ENCODE assay signal across 2 cellular contexts in the genomic region with DNA sequence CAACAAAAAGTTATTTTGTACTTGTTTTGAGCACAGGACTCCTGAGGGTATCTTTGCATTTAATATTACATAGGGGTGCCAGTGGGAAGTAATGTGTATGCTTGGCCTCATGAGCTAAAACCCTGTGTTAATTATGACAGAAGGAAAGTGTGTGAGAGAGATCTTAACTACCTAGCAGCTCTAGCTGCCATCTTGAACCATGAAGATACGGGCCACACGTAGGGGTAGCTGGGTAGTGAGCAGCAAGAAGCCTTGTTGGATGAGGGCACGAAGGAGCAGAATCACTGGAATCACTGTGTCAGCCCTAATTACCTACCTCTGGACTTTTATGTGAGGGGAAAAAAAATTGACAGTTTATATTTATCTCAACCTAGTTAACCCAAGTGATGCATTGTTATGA.
TF ChIP-seq lines count a peak whose summit lies in the region.

No MANE protein-coding gene starts in this region.

TF ChIP-seq in K562, 482 proteins besides CTCF, POLR2A, EP300 and RAD21:
- TF ChIP-seq, protein P1, sequence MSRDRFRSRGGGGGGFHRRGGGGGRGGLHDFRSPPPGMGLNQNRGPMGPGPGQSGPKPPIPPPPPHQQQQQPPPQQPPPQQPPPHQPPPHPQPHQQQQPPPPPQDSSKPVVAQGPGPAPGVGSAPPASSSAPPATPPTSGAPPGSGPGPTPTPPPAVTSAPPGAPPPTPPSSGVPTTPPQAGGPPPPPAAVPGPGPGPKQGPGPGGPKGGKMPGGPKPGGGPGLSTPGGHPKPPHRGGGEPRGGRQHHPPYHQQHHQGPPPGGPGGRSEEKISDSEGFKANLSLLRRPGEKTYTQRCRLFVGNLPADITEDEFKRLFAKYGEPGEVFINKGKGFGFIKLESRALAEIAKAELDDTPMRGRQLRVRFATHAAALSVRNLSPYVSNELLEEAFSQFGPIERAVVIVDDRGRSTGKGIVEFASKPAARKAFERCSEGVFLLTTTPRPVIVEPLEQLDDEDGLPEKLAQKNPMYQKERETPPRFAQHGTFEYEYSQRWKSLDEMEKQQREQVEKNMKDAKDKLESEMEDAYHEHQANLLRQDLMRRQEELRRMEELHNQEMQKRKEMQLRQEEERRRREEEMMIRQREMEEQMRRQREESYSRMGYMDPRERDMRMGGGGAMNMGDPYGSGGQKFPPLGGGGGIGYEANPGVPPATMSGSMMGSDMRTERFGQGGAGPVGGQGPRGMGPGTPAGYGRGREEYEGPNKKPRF (IDR thresholded peaks at IDR 0.05; ENCODE audit: low read depth, low read length) = no peak
- TF ChIP-seq PCBP2 (IDR thresholded peaks at IDR 0.05; ENCODE audit: low read depth, low read length, poor library complexity, severe bottlenecking) (no peak), PURB (CRISPR knock-in tag; IDR thresholded peaks at IDR 0.05; ENCODE audit: low read depth) (no peak), ZNF3 (CRISPR knock-in tag; IDR thresholded peaks at IDR 0.05) (no peak)
- TF ChIP-seq, protein P2, sequence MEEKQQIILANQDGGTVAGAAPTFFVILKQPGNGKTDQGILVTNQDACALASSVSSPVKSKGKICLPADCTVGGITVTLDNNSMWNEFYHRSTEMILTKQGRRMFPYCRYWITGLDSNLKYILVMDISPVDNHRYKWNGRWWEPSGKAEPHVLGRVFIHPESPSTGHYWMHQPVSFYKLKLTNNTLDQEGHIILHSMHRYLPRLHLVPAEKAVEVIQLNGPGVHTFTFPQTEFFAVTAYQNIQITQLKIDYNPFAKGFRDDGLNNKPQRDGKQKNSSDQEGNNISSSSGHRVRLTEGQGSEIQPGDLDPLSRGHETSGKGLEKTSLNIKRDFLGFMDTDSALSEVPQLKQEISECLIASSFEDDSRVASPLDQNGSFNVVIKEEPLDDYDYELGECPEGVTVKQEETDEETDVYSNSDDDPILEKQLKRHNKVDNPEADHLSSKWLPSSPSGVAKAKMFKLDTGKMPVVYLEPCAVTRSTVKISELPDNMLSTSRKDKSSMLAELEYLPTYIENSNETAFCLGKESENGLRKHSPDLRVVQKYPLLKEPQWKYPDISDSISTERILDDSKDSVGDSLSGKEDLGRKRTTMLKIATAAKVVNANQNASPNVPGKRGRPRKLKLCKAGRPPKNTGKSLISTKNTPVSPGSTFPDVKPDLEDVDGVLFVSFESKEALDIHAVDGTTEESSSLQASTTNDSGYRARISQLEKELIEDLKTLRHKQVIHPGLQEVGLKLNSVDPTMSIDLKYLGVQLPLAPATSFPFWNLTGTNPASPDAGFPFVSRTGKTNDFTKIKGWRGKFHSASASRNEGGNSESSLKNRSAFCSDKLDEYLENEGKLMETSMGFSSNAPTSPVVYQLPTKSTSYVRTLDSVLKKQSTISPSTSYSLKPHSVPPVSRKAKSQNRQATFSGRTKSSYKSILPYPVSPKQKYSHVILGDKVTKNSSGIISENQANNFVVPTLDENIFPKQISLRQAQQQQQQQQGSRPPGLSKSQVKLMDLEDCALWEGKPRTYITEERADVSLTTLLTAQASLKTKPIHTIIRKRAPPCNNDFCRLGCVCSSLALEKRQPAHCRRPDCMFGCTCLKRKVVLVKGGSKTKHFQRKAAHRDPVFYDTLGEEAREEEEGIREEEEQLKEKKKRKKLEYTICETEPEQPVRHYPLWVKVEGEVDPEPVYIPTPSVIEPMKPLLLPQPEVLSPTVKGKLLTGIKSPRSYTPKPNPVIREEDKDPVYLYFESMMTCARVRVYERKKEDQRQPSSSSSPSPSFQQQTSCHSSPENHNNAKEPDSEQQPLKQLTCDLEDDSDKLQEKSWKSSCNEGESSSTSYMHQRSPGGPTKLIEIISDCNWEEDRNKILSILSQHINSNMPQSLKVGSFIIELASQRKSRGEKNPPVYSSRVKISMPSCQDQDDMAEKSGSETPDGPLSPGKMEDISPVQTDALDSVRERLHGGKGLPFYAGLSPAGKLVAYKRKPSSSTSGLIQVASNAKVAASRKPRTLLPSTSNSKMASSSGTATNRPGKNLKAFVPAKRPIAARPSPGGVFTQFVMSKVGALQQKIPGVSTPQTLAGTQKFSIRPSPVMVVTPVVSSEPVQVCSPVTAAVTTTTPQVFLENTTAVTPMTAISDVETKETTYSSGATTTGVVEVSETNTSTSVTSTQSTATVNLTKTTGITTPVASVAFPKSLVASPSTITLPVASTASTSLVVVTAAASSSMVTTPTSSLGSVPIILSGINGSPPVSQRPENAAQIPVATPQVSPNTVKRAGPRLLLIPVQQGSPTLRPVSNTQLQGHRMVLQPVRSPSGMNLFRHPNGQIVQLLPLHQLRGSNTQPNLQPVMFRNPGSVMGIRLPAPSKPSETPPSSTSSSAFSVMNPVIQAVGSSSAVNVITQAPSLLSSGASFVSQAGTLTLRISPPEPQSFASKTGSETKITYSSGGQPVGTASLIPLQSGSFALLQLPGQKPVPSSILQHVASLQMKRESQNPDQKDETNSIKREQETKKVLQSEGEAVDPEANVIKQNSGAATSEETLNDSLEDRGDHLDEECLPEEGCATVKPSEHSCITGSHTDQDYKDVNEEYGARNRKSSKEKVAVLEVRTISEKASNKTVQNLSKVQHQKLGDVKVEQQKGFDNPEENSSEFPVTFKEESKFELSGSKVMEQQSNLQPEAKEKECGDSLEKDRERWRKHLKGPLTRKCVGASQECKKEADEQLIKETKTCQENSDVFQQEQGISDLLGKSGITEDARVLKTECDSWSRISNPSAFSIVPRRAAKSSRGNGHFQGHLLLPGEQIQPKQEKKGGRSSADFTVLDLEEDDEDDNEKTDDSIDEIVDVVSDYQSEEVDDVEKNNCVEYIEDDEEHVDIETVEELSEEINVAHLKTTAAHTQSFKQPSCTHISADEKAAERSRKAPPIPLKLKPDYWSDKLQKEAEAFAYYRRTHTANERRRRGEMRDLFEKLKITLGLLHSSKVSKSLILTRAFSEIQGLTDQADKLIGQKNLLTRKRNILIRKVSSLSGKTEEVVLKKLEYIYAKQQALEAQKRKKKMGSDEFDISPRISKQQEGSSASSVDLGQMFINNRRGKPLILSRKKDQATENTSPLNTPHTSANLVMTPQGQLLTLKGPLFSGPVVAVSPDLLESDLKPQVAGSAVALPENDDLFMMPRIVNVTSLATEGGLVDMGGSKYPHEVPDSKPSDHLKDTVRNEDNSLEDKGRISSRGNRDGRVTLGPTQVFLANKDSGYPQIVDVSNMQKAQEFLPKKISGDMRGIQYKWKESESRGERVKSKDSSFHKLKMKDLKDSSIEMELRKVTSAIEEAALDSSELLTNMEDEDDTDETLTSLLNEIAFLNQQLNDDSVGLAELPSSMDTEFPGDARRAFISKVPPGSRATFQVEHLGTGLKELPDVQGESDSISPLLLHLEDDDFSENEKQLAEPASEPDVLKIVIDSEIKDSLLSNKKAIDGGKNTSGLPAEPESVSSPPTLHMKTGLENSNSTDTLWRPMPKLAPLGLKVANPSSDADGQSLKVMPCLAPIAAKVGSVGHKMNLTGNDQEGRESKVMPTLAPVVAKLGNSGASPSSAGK (IDR thresholded peaks at IDR 0.05) = peak; percentile 15; the same call in 1 of the 2 replicates

TF ChIP-seq in HepG2, 621 proteins besides CTCF, POLR2A, EP300 and RAD21:
- TF ChIP-seq ZNF777 (CRISPR knock-in tag; IDR thresholded peaks at IDR 0.05) = no peak
- no peak for TF ChIP-seq ZNF230 (CRISPR knock-in tag; IDR thresholded peaks at IDR 0.05)
- TF ChIP-seq RBM22 (optimal IDR thresholded peaks at IDR 0.05; ENCODE audit: low read length) = peak; percentile 60
